Comparison of ENCODE assay signal across 14 cellular contexts in the genomic region with DNA sequence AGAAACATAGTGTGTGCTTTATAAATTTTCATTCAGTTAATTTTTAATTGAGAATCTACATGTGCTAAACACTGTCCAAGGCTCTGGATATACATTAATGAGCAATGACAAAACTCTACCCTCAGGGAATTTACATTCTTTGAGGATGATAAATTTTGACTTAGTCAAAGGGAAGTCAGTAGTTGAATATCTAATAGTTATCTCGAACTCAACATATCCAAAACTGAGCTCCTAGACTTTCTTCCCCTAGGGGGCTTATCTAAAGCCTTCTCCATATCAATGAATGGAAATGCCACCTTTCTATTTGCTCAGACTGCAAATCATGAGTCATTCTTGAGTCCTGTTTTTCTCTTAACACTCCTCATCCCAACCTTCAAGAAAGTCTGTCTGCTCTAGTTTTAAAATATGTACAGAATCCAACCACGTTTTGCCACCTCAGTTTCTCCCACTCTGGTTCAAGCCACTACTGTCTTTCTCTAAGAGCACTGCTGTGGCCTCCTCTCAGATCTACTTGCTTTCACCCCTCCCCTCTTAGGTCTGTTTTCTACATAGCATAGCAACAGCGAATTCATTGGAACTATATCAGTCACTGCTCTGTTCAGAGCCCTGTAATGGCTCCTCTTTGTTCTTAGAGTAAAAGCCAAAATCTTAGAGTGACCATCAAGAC. TPM values are rescaled to one million over a fixed set of nuclear protein-coding genes. Genes with fewer than 3 reads are reported as not detected.
"Had no signal": no experiment of that assay in that cellular context is flagged by ENCODE, and none has a peak within 500 bp of the region (broad histone marks: within the 10 kb centered on the region; RNA-seq: fewer than 3 reads in every experiment).

No MANE protein-coding gene starts in this region.

- H3K4me3 ChIP-seq: gastrocnemius medialis, ovary, thyroid gland had no signal

- H3K27me3 ChIP-seq: gastrocnemius medialis, ovary, thyroid gland had no signal

- H3K4me1 Mint-ChIP-seq: activated CD4-positive, alpha-beta memory T cell treated with anti-CD3 and anti-CD28 coated beads, Interleukin-2, amount 10 ng/mL, durations not matched to agents 7 days and 5 days had no signal

- H3K27ac Mint-ChIP-seq: activated CD4-positive, alpha-beta memory T cell treated with anti-CD3 and anti-CD28 coated beads, Interleukin-2, amount 10 ng/mL, durations not matched to agents 7 days and 5 days; activated T-helper 1 cell treated with anti-CD3 and anti-CD28 coated beads, Interleukin-12 subunit alpha, Interleukin-12 subunit beta, Interleukin-2, Interleukin-4 antibody, amounts not matched to agents 30 ng/mL and 10 ng/mL and 1 ng/mL, durations not matched to agents 14 hours and 24 hours and 36 hours; T-helper 2 cell treated with Interferon-gamma antibody and Interleukin-4, amounts not matched to agents 5 μg/mL and 100 μg/mL, for 36 hours had no signal

- ATAC-seq: gastrocnemius medialis, left ventricle myocardium superior had no signal

- H3K4me1 ChIP-seq: gastrocnemius medialis had no signal

- H3K27ac ChIP-seq: gastrocnemius medialis, ovary, thyroid gland had no signal

- H3K9me3 Mint-ChIP-seq: activated CD4-positive, alpha-beta memory T cell treated with anti-CD3 and anti-CD28 coated beads, Interleukin-2, amount 10 ng/mL, durations not matched to agents 7 days and 5 days; activated T-helper 1 cell treated with anti-CD3 and anti-CD28 coated beads, Interleukin-12 subunit alpha, Interleukin-12 subunit beta, Interleukin-2, Interleukin-4 antibody, amounts not matched to agents 30 ng/mL and 10 ng/mL and 1 ng/mL, durations not matched to agents 14 hours and 24 hours and 36 hours; T-helper 2 cell treated with Interferon-gamma antibody and Interleukin-4, amounts not matched to agents 5 μg/mL and 100 μg/mL, for 36 hours had no signal

- H3K36me3 ChIP-seq: gastrocnemius medialis, ovary, thyroid gland had no signal

- H3K4me3 Mint-ChIP-seq: activated CD4-positive, alpha-beta memory T cell treated with anti-CD3 and anti-CD28 coated beads, Interleukin-2, amount 10 ng/mL, durations not matched to agents 7 days and 5 days; activated T-helper 1 cell treated with anti-CD3 and anti-CD28 coated beads, Interleukin-12 subunit alpha, Interleukin-12 subunit beta, Interleukin-2, Interleukin-4 antibody, amounts not matched to agents 30 ng/mL and 10 ng/mL and 1 ng/mL, durations not matched to agents 14 hours and 24 hours and 36 hours; T-helper 2 cell treated with Interferon-gamma antibody and Interleukin-4, amounts not matched to agents 5 μg/mL and 100 μg/mL, for 36 hours had no signal

- DNase-seq: activated CD4-positive, alpha-beta memory T cell treated with anti-CD3 and anti-CD28 coated beads, Interleukin-2, amount 10 ng/mL, durations not matched to agents 7 days and 5 days; activated CD4-positive, alpha-beta T cell treated with anti-CD3 and anti-CD28 coated beads for 1 hour; activated naive CD4-positive, alpha-beta T cell; aorta; gastrocnemius medialis; kidney; left ventricle myocardium superior; ovary; stimulated activated CD4-positive, alpha-beta T cell treated with anti-CD3 and anti-CD28 coated beads, Interleukin-15, amount 100 ng/mL, for 24 hours; stimulated activated CD4-positive, alpha-beta T cell treated with anti-CD3 and anti-CD28 coated beads, Interleukin-4, amount 100 ng/mL, for 24 hours; thyroid gland had no signal

RNA-seq across cellular contexts. Expression of a gene that starts 9.5 kb away (rescaled TPM):
- total RNA-seq: activated CD4-positive, alpha-beta memory T cell treated with anti-CD3 and anti-CD28 coated beads, Interleukin-2, amount 10 ng/mL, durations not matched to agents 7 days and 5 days; activated T-helper 1 cell treated with anti-CD3 and anti-CD28 coated beads, Interleukin-12 subunit alpha, Interleukin-12 subunit beta, Interleukin-2, Interleukin-4 antibody, amounts not matched to agents 30 ng/mL and 10 ng/mL and 1 ng/mL, durations not matched to agents 14 hours and 24 hours and 36 hours; endothelial cell of umbilical vein had no signal
